8 cellular contexts compared by ENCODE assay signal in genomic region chr6:118895241-118895561, GRCh38. TPM values are rescaled to one million over a fixed set of nuclear protein-coding genes. Genes with fewer than 3 reads are reported as not detected.
A peak's percentile ranks its signal among the peaks of the same experiment; 100 is the strongest.
DNase-seq lines count a peak whose midpoint lies in the region; ATAC-seq, FAIRE-seq and TF ChIP-seq lines count a peak whose summit lies in the region.

No MANE protein-coding gene starts in this region.

- peak overlapping the region; percentile 60 to 91 (median 73) for H3K4me2 ChIP-seq in BLaER1 treated with 17β-estradiol and CSF1 and Interleukin-3, amounts not matched to agents 10 nM and 100 nM

- H3K4me3 Mint-ChIP-seq in naive thymus-derived CD8-positive, alpha-beta T cell: peak overlapping the region; percentile 70 to 94 (median 87)

- no peaks in the 10 kb centered on the region for H3K9me3 Mint-ChIP-seq in naive thymus-derived CD8-positive, alpha-beta T cell

- H3K9me3 ChIP-seq in BLaER1 treated with 17β-estradiol and CSF1 and Interleukin-3, amounts not matched to agents 10 nM and 100 nM (replicated peaks in 1 of 11): no peaks in the 10 kb centered on the region
- no peaks in the 10 kb centered on the region for H3K9me3 ChIP-seq in KOPT-K1 (ENCODE audit: insufficient read depth, low read length, poor library complexity, severe bottlenecking)

- peaks cover 12 to 47% (median 20%) of the 10 kb centered on the region in 11 experiments; a peak in 17 of 22 replicates for H4K20me1 ChIP-seq in BLaER1 treated with 17β-estradiol and CSF1 and Interleukin-3, amounts not matched to agents 10 nM and 100 nM

- no peaks in the 10 kb centered on the region for H3K27me3 ChIP-seq in BLaER1 treated with 17β-estradiol and CSF1 and Interleukin-3, amounts not matched to agents 10 nM and 100 nM

- no peak for ATAC-seq in naive thymus-derived CD8-positive, alpha-beta T cell
- no peak for ATAC-seq in GM21717 (IDR thresholded peaks at IDR 0.05; ENCODE audit: unreplicated experiment)

- peaks cover 38 to 65% (median 52%) of the 10 kb centered on the region in 10 experiments for H3K4me1 ChIP-seq in BLaER1 treated with 17β-estradiol and CSF1 and Interleukin-3, amounts not matched to agents 10 nM and 100 nM

- H3K4me1 Mint-ChIP-seq in naive thymus-derived CD8-positive, alpha-beta T cell: peaks cover 44 to 75% (median 62%) of the 10 kb centered on the region in 4 donors

- peaks cover 4 to 23% (median 5%) of the 10 kb centered on the region in 3 donors for H3K36me3 Mint-ChIP-seq in naive thymus-derived CD8-positive, alpha-beta T cell

- peaks cover 0 to 1% (median 0%) of the 10 kb centered on the region in 5 donors for H3K27me3 Mint-ChIP-seq in naive thymus-derived CD8-positive, alpha-beta T cell

- peaks cover 6 to 36% (median 31%) of the 10 kb centered on the region in 11 experiments; a peak in 20 of 22 replicates for H3K36me3 ChIP-seq in BLaER1 treated with 17β-estradiol and CSF1 and Interleukin-3, amounts not matched to agents 10 nM and 100 nM
- H3K36me3 ChIP-seq in KOPT-K1 (ENCODE audit: insufficient read depth, low read length): peaks cover 27% of the 10 kb centered on the region

- POLR2A ChIA-PET in naive thymus-derived CD8-positive, alpha-beta T cell (lab: Charles Lee): interaction anchor here (0.6 to 6.0 kb wide), 15 partner anchors 10 to 186 kb away, joined by 3 to 51 read pairs (median 6); partner anchors contain the start of genes FAM184A and MCM9

- FAIRE-seq in D721Med (lab: Jason Lieb, UNC): no peak

- TF ChIP-seq CTCF in choroid plexus epithelial cell (conservative IDR thresholded peaks at IDR 0.05; ENCODE audit: low read depth, low read length) (no peak), D721Med (IDR thresholded peaks at IDR 0.05; ENCODE audit: insufficient read depth, missing control alignments) (no peak)

- peak overlapping the region; percentile 94 to 100 (median 99) for H3K9ac ChIP-seq in BLaER1 treated with 17β-estradiol and CSF1 and Interleukin-3, amounts not matched to agents 10 nM and 100 nM

- peak overlapping the region in 8 of 10 donors; percentile 77 to 92 (median 88) for H3K27ac Mint-ChIP-seq in naive thymus-derived CD8-positive, alpha-beta T cell

- H3K4me3 ChIP-seq in BLaER1 treated with 17β-estradiol and CSF1 and Interleukin-3, amounts not matched to agents 10 nM and 100 nM: peak overlapping the region; percentile 79 to 97 (median 86)
- peak overlapping the region; percentile 86 for H3K4me3 ChIP-seq in choroid plexus epithelial cell (ENCODE audit: low read depth, low read length)

- no peak for DNase-seq in choroid plexus epithelial cell (ENCODE audit: low read depth)
- DNase-seq in naive thymus-derived CD8-positive, alpha-beta T cell: no peak
- no peak for DNase-seq in stimulated activated CD4-positive, alpha-beta T cell treated with anti-CD3 and anti-CD28 coated beads, Interleukin-1b, Interleukin-23, amount 100 ng/mL, for 48 hours
- no peak for DNase-seq in D721Med (ENCODE audit: insufficient read length, low spot score)
- DNase-seq in 8988T: no peak

- peak overlapping the region; percentile 95 to 100 (median 98) for H3K27ac ChIP-seq in BLaER1 treated with 17β-estradiol and CSF1 and Interleukin-3, amounts not matched to agents 10 nM and 100 nM
- H3K27ac ChIP-seq in KOPT-K1 (ENCODE audit: low read depth, low read length, poor library complexity, severe bottlenecking): peak overlapping the region; percentile 94

RNA-seq across cellular contexts. Expression of gene ASF1A, which starts 1.2 kb away (rescaled TPM):
- total RNA-seq in naive thymus-derived CD8-positive, alpha-beta T cell: 10 to 100 TPM; 61.2 to 70.9 TPM
- 10 to 100 TPM; 45.3 to 58.8 (median 47.7) TPM for polyA plus RNA-seq in naive thymus-derived CD8-positive, alpha-beta T cell

RNA-seq across cellular contexts. Expression of gene MCM9, which starts 39.8 kb away (rescaled TPM):
- total RNA-seq in naive thymus-derived CD8-positive, alpha-beta T cell: 10 to 100 TPM; 31.0 to 34.2 TPM
- 10 to 100 TPM in 2 of 3 donors, 1 to 10 TPM in 1; 9.3 to 12.2 (median 10.7) TPM for polyA plus RNA-seq in naive thymus-derived CD8-positive, alpha-beta T cell
